In genomic region chr4:35604252-35604651, GRCh38 we compare ENCODE assay signal across 18 cellular contexts.
DNase-seq lines count a peak whose midpoint lies in the region; ATAC-seq and TF ChIP-seq lines count a peak whose summit lies in the region.
"Had no signal": no experiment of that assay in that cellular context is flagged by ENCODE, and none has a peak within 500 bp of the region (broad histone marks: within the 10 kb centered on the region; RNA-seq: fewer than 3 reads in every experiment).

No MANE protein-coding gene starts in this region.

- H3K27ac ChIP-seq in PC-3 (ENCODE audit: low read length): no peak overlapping the region

- no peak for DNase-seq in PC-3
- DNase-seq in RKO (ENCODE audit: low spot score): no peak
- no peak for DNase-seq in amygdala (lab: John Stamatoyannopoulos, UW)
- DNase-seq: ACHN; BE2C; C1 segment of cervical spinal cord; Caco-2; CD4-positive, CD25-positive, alpha-beta regulatory T cell; CD8-positive, alpha-beta memory T cell; HFFc6; IMR-90 had no signal

- peak overlapping the region; percentile 12; the same call in 1 of the 2 replicates for H2AFZ ChIP-seq in PC-3 (ENCODE audit: low read length)
- H2AFZ ChIP-seq: GM23338 had no signal

- H3K27me3 ChIP-seq in PC-3 (ENCODE audit: low read length): no peaks in the 10 kb centered on the region
- H3K27me3 ChIP-seq: BE2C had no signal

- no peaks in the 10 kb centered on the region for H3K9me3 ChIP-seq in PC-3 (ENCODE audit: low read length)
- H3K9me3 ChIP-seq: BE2C, Caco-2 had no signal

- no peaks in the 10 kb centered on the region for H3F3A ChIP-seq in PC-3 (ENCODE audit: low read length, unreplicated experiment)

- no peak overlapping the region for H3K4me3 ChIP-seq in PC-3 (ENCODE audit: low read length)
- H3K4me3 ChIP-seq: GM23338, K562 had no signal

- no peak overlapping the region for H3K9ac ChIP-seq in PC-3 (ENCODE audit: low read length)

- no peaks in the 10 kb centered on the region for H3K79me2 ChIP-seq in PC-3 (ENCODE audit: low read length)

- POLR2A ChIA-PET in PC-3 (lab: Charles Lee; ENCODE audit: unreplicated experiment): no interaction called here

- no peak overlapping the region for H3K4me2 ChIP-seq in PC-3 (ENCODE audit: low read length)
- H3K4me2 ChIP-seq: GM23338 had no signal

- intact Hi-C loops in PC-3 (cut with micrococcal nuclease): no loop called here

- no peaks in the 10 kb centered on the region for H3K9me2 ChIP-seq in PC-3 (replicated peaks; ENCODE audit: low read length)

- H3K4me1 ChIP-seq in PC-3 (ENCODE audit: insufficient read depth, low read length): no peaks in the 10 kb centered on the region
- H3K4me1 ChIP-seq: BE2C, Caco-2 had no signal

- H3K36me3 ChIP-seq in PC-3 (ENCODE audit: low read depth, low read length): no peaks in the 10 kb centered on the region
- H3K36me3 ChIP-seq: BE2C had no signal

- TF ChIP-seq CTCF in PC-3 (conservative IDR thresholded peaks at IDR 0.05; ENCODE audit: low read depth, low read length): no peak

- ATAC-seq in GM18868 (IDR thresholded peaks at IDR 0.05; ENCODE audit: unreplicated experiment): peak; percentile 49
- ATAC-seq in HG02885 (IDR thresholded peaks at IDR 0.05; ENCODE audit: poor library complexity, unreplicated experiment): peak; percentile 79
- ATAC-seq in PC-3: no peak
- ATAC-seq in GM21515 (IDR thresholded peaks at IDR 0.05; ENCODE audit: unreplicated experiment): no peak
- ATAC-seq in HG02981 (IDR thresholded peaks at IDR 0.05; ENCODE audit: unreplicated experiment): no peak
- ATAC-seq: GM23338, HCT116, K562 had no signal

- CTCF ChIA-PET in PC-3 (lab: Charles Lee): no interaction called here

- BruUV-seq in PC-3 (replicated peaks; lab: Mats Ljungman, UMichigan): no TSS peak

- H4K20me1 ChIP-seq in PC-3 (ENCODE audit: low read length): no peaks in the 10 kb centered on the region

Comparison
In these comparisons a context has a peak if more than half of its experiments do, and no peak if none do; other contexts are left out.
1. ATAC-seq: peak in GM18868 (single experiment) and HG02885 (single experiment); none in PC-3 (single experiment), GM21515 (single experiment) and HG02981 (single experiment).